Comparison of ENCODE assay signal across 3 cellular contexts in genomic region chr19:33248553-33248953, GRCh38.
TF ChIP-seq lines count a peak whose summit lies in the region.

No MANE protein-coding gene starts in this region.

TF ChIP-seq in A549, 52 proteins besides CTCF, POLR2A, EP300 and RAD21:
- TF ChIP-seq ESRRA (IDR thresholded peaks at IDR 0.05; ENCODE audit: borderline replicate concordance, low read length) (peak; percentile 20; the same call in 1 of the 2 replicates), NR3C1 (IDR thresholded peaks at IDR 0.05) (no peak), E2F6 (IDR thresholded peaks at IDR 0.05; ENCODE audit: borderline replicate concordance, low read depth) (no peak)

TF ChIP-seq in HCT116, 20 proteins besides CTCF, POLR2A, EP300 and RAD21:
- TF ChIP-seq ZBTB33 (IDR thresholded peaks at IDR 0.05; ENCODE audit: extremely low read depth, insufficient replicate concordance, low read length) (no peak), JUND (IDR thresholded peaks at IDR 0.05) (no peak), ZFX (IDR thresholded peaks at IDR 0.05) (no peak), REST (IDR thresholded peaks at IDR 0.05; ENCODE audit: low read depth) (no peak), ATF3 (IDR thresholded peaks at IDR 0.05) (no peak), MAX (IDR thresholded peaks at IDR 0.05) (no peak), POLR2AphosphoS5 (IDR thresholded peaks at IDR 0.05; ENCODE audit: low read depth, low read length) (no peak), EZH2 (IDR thresholded peaks at IDR 0.05) (no peak), YY1 (IDR thresholded peaks at IDR 0.05; ENCODE audit: extremely low read depth, insufficient replicate concordance, low read depth, low read length) (no peak), EZH2phosphoT487 (IDR thresholded peaks at IDR 0.05; ENCODE audit: borderline replicate concordance) (no peak), ZNF274 (IDR thresholded peaks at IDR 0.05; ENCODE audit: low read depth, low read length) (no peak), SP1 (IDR thresholded peaks at IDR 0.05; ENCODE audit: low read depth) (no peak), SRF (IDR thresholded peaks at IDR 0.05; ENCODE audit: low read depth) (no peak), SIN3A (IDR thresholded peaks at IDR 0.05; ENCODE audit: low read depth) (no peak), EGR1 (IDR thresholded peaks at IDR 0.05; ENCODE audit: low read depth) (no peak), TCF7L2 (IDR thresholded peaks at IDR 0.05; ENCODE audit: borderline replicate concordance, extremely low read depth, insufficient read depth, insufficient read length) (no peak)
TF ChIP-seq in HCT116: peak in this region for 0.

TF ChIP-seq in K562, 482 proteins besides CTCF, POLR2A, EP300 and RAD21:
- TF ChIP-seq NR2C1 (IDR thresholded peaks at IDR 0.05) (0 out of 2 replicates have a peak, but pooled peaks have one; percentile 19), NR2C1 (tag; IDR thresholded peaks at IDR 0.05) (no peak), ESRRA (IDR thresholded peaks at IDR 0.05; ENCODE audit: borderline replicate concordance, low read depth) (peak; percentile 88), ZBTB7A (IDR thresholded peaks at IDR 0.05; ENCODE audit: borderline replicate concordance, control insufficient read depth, low read depth, low read length) (peak; percentile 11; the same call in 1 of the 2 replicates), MITF (IDR thresholded peaks at IDR 0.05) (no peak)
